Comparison of ENCODE assay signal across 18 cellular contexts in the genomic region with DNA sequence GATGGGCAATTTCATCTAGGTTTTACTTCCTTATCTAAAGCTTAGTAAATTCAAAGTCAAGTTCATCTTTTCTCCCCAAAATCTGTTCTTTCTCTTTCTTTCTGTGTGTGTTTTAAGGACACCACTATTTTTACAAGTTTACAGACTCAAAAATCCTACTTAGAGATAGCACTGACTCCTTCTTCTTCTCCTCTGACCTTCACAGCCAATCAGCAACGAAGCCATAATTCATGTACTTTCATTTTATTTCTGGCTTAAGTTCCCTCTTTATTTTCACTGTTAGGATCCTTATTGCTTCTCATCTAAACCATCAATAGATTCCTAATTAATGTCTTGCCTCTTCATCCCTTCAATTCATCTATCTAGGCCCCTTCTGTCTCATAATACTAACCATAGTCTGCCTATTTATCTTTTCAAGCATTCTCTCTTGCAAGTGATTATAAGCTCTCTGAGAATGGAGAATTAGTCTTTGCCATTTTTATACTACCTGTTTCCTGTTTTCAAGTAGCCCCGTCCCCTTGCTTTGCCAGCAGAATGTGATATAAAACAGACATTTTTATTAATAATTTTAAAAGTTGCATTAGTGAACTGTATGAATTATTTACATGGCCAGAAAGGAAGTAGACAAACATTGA. TPM values are rescaled to one million over a fixed set of nuclear protein-coding genes. Genes with fewer than 3 reads are reported as not detected.
DNase-seq lines count a peak whose midpoint lies in the region; ATAC-seq and TF ChIP-seq lines count a peak whose summit lies in the region.
"Had no signal": no experiment of that assay in that cellular context is flagged by ENCODE, and none has a peak within 500 bp of the region (broad histone marks: within the 10 kb centered on the region; RNA-seq: fewer than 3 reads in every experiment).

No MANE protein-coding gene starts in this region.

- peak overlapping the region; percentile 5 for H3K4me3 Mint-ChIP-seq in activated T-cell treated with anti-CD3 and anti-CD28 coated beads, Interleukin-2, amount 50 U/mL, for 4 hours
- H3K4me3 Mint-ChIP-seq in activated naive CD8-positive, alpha-beta T cell treated with anti-CD3 and anti-CD28 coated beads for 36 hours = no peak overlapping the region
- H3K4me3 Mint-ChIP-seq in natural killer cell = peak overlapping the region; percentile 14

- H3K79me2 ChIP-seq in PC-3 (ENCODE audit: low read length) = no peaks in the 10 kb centered on the region

- H3K27me3 ChIP-seq in PC-3 (ENCODE audit: low read length) = no peaks in the 10 kb centered on the region
- H3K27me3 ChIP-seq: body of pancreas, stomach had no signal

- TF ChIP-seq CTCF in GM12865 (IDR thresholded peaks at IDR 0.05; ENCODE audit: insufficient read depth, low read depth, low read length, missing control alignments) (no peak), natural killer cell (IDR thresholded peaks at IDR 0.05) (no peak), PC-3 (conservative IDR thresholded peaks at IDR 0.05; ENCODE audit: low read depth, low read length) (no peak)

- H3K9me2 ChIP-seq in PC-3 (replicated peaks; ENCODE audit: low read length) = no peaks in the 10 kb centered on the region

- no peaks in the 10 kb centered on the region for H3K9me3 ChIP-seq in PC-3 (ENCODE audit: low read length)
- H3K9me3 ChIP-seq: body of pancreas, stomach had no signal

- H3K27me3 Mint-ChIP-seq in activated T-cell treated with anti-CD3 and anti-CD28 coated beads, Interleukin-2, amount 50 U/mL, for 4 hours (ENCODE audit: low read depth) = no peaks in the 10 kb centered on the region
- H3K27me3 Mint-ChIP-seq in activated naive CD8-positive, alpha-beta T cell treated with anti-CD3 and anti-CD28 coated beads for 36 hours = no peaks in the 10 kb centered on the region
- no peaks in the 10 kb centered on the region for H3K27me3 Mint-ChIP-seq in natural killer cell (ENCODE audit: low read depth in 2 of 2)
- H3K27me3 Mint-ChIP-seq: progenitor cell of endocrine pancreas had no signal

- H3K27ac ChIP-seq in PC-3 (ENCODE audit: low read length) = no peak overlapping the region
- H3K27ac ChIP-seq: body of pancreas had no signal

- intact Hi-C loops in natural killer cell (cut with micrococcal nuclease) (no loop called here), PC-3 (cut with micrococcal nuclease) (no loop called here)

- CTCF ChIA-PET in PC-3 (lab: Charles Lee) = no interaction called here

- peak overlapping the region; percentile 43 for H3K27ac Mint-ChIP-seq in activated naive CD8-positive, alpha-beta T cell treated with anti-CD3 and anti-CD28 coated beads for 36 hours
- H3K27ac Mint-ChIP-seq in natural killer cell = peak overlapping the region; percentile 52 to 82
- H3K27ac Mint-ChIP-seq: progenitor cell of endocrine pancreas had no signal

- no peak overlapping the region for H3K4me2 ChIP-seq in PC-3 (ENCODE audit: low read length)

- H3K9me3 Mint-ChIP-seq in activated T-cell treated with anti-CD3 and anti-CD28 coated beads, Interleukin-2, amount 50 U/mL, for 4 hours = no peaks in the 10 kb centered on the region
- H3K9me3 Mint-ChIP-seq in activated naive CD8-positive, alpha-beta T cell treated with anti-CD3 and anti-CD28 coated beads for 36 hours = no peaks in the 10 kb centered on the region
- no peaks in the 10 kb centered on the region for H3K9me3 Mint-ChIP-seq in natural killer cell

- H3K9ac ChIP-seq in PC-3 (ENCODE audit: low read length) = no peak overlapping the region

- no peak for DNase-seq in activated T-cell treated with anti-CD3 and anti-CD28 coated beads, Interleukin-2, amount 50 U/mL, for 4 hours
- DNase-seq in activated T-cell treated with anti-CD3 and anti-CD28 coated beads for 4 hours (no peak), GM12865 (ENCODE audit: low read depth) (no peak), natural killer cell (no peak), PC-3 (no peak), NCI-H510A treated with DMSO at 0.1 percent for 48 hours (lab: John Stamatoyannopoulos, UW) (no peak)
- DNase-seq in activated naive CD8-positive, alpha-beta T cell treated with anti-CD3 and anti-CD28 coated beads for 36 hours = no peak
- DNase-seq: activated CD4-positive, CD25-positive, alpha-beta regulatory T cell treated with anti-CD3 and anti-CD28 coated beads, Interleukin-2, amount 50 U/mL, for 72 hours; activated effector memory CD4-positive, alpha-beta T cell treated with Interleukin-2 at 50 U/mL for 16 hours; body of pancreas; hypothalamus; NCI-H1048; NCI-H748 treated with DMSO at 0.1 percent for 48 hours; RPMI8226; stomach had no signal

- peak overlapping the region; percentile 10 for H3K4me3 ChIP-seq in GM12865 (ENCODE audit: low read depth, low read length)
- H3K4me3 ChIP-seq in PC-3 (ENCODE audit: low read length) = no peak overlapping the region
- H3K4me3 ChIP-seq: body of pancreas, stomach had no signal

- POLR2A ChIA-PET in PC-3 (lab: Charles Lee; ENCODE audit: unreplicated experiment) = no interaction called here

- no peaks in the 10 kb centered on the region; the same call in 1 of the 2 replicates for H4K20me1 ChIP-seq in PC-3 (ENCODE audit: low read length)

- H3K4me1 ChIP-seq in PC-3 (ENCODE audit: insufficient read depth, low read length) = no peaks in the 10 kb centered on the region
- H3K4me1 ChIP-seq: body of pancreas had no signal

- H3K36me3 ChIP-seq in PC-3 (ENCODE audit: low read depth, low read length) = peaks cover 64% of the 10 kb centered on the region

- no peaks in the 10 kb centered on the region for H3F3A ChIP-seq in PC-3 (ENCODE audit: low read length, unreplicated experiment)

- H3K4me1 Mint-ChIP-seq in activated T-cell treated with anti-CD3 and anti-CD28 coated beads, Interleukin-2, amount 50 U/mL, for 4 hours (ENCODE audit: low read depth) = peaks cover 17% of the 10 kb centered on the region
- peaks cover 17% of the 10 kb centered on the region for H3K4me1 Mint-ChIP-seq in activated naive CD8-positive, alpha-beta T cell treated with anti-CD3 and anti-CD28 coated beads for 36 hours
- peaks cover 12% of the 10 kb centered on the region in 2 donors for H3K4me1 Mint-ChIP-seq in natural killer cell

- BruUV-seq in PC-3 (replicated peaks; lab: Mats Ljungman, UMichigan) = no TSS peak

- peaks cover 10% of the 10 kb centered on the region for H3K36me3 Mint-ChIP-seq in activated T-cell treated with anti-CD3 and anti-CD28 coated beads, Interleukin-2, amount 50 U/mL, for 4 hours (ENCODE audit: insufficient read depth)
- peaks cover 7% of the 10 kb centered on the region for H3K36me3 Mint-ChIP-seq in activated naive CD8-positive, alpha-beta T cell treated with anti-CD3 and anti-CD28 coated beads for 36 hours
- peaks cover under 1% of the 10 kb centered on the region for H3K36me3 Mint-ChIP-seq in natural killer cell

- H2AFZ ChIP-seq in PC-3 (ENCODE audit: low read length) = no peak overlapping the region

- ATAC-seq in activated T-cell treated with anti-CD3 and anti-CD28 coated beads, Interleukin-2, amount 50 U/mL, for 4 hours = no peak
- ATAC-seq in natural killer cell (no peak), PC-3 (no peak), HG03442 (IDR thresholded peaks at IDR 0.05; ENCODE audit: unreplicated experiment) (no peak)
- ATAC-seq: body of pancreas had no signal

RNA-seq across cellular contexts. Expression of gene CDC27, which starts 27.0 kb away (rescaled TPM):
- 10 to 100 TPM; 61.1 to 74.9 (median 66.0) TPM for total RNA-seq in activated T-cell treated with anti-CD3 and anti-CD28 coated beads, Interleukin-2, amount 50 U/mL, for 4 hours
- 100 to 1,000 TPM; 124 to 128 TPM for total RNA-seq in activated naive CD8-positive, alpha-beta T cell treated with anti-CD3 and anti-CD28 coated beads for 36 hours
- total RNA-seq in natural killer cell = 10 to 100 TPM; 77.3 to 87.3 (median 78.8) TPM
- total RNA-seq in PC-3 (2014; rRNA removed) = 149 and 167 TPM in 2 replicates

RNA-seq across cellular contexts. Expression of gene MYL4, which starts 47.0 kb away (rescaled TPM):
- total RNA-seq in activated T-cell treated with anti-CD3 and anti-CD28 coated beads, Interleukin-2, amount 50 U/mL, for 4 hours = not detected
- not detected for total RNA-seq in activated naive CD8-positive, alpha-beta T cell treated with anti-CD3 and anti-CD28 coated beads for 36 hours
- total RNA-seq in natural killer cell (under 1 TPM in 1 of 3 donors, not detected in 2; 0.33 TPM), PC-3 (2014; rRNA removed) (1.6 and 2.2 TPM in 2 replicates)
- total RNA-seq: body of pancreas, fibroblast of lung had no signal
